In genomic region chr1:83508485-83509151, GRCh38 we compare ENCODE assay signal across 8 cellular contexts.
DNase-seq lines count a peak whose midpoint lies in the region; ATAC-seq and TF ChIP-seq lines count a peak whose summit lies in the region.

No MANE protein-coding gene starts in this region.

- no peaks in the 10 kb centered on the region for H3K9me3 ChIP-seq in mucosa of descending colon

- H3K4me1 Mint-ChIP-seq in activated naive CD8-positive, alpha-beta T cell (ENCODE audit: low read depth): peaks cover 38% of the 10 kb centered on the region
- H3K4me1 Mint-ChIP-seq in immature natural killer cell: no peaks in the 10 kb centered on the region

- DNase-seq in GM04503 (ENCODE audit: low read depth) (peak; percentile 69), mucosa of descending colon (peak in 1 of 3 donors; percentile 24), DMS153 (lab: John Stamatoyannopoulos, UW) (no peak), kidney tubule cell (ENCODE audit: low spot score) (no peak), immature natural killer cell (no peak)

- ATAC-seq in GM21423 (IDR thresholded peaks at IDR 0.05; ENCODE audit: unreplicated experiment) (peak; percentile 98), HG03575 (IDR thresholded peaks at IDR 0.05; ENCODE audit: extremely low read depth, insufficient number of reproducible peaks, low FRiP score, unreplicated experiment) (peak; percentile 93), mucosa of descending colon (peak; percentile 32)

- TF ChIP-seq CTCF in mucosa of descending colon (IDR thresholded peaks at IDR 0.05): no peak

- H3K36me3 Mint-ChIP-seq in activated naive CD8-positive, alpha-beta T cell: peaks cover 7% of the 10 kb centered on the region
- no peaks in the 10 kb centered on the region for H3K36me3 Mint-ChIP-seq in immature natural killer cell

- H3K36me3 ChIP-seq in mucosa of descending colon (ENCODE audit: low read depth): no peaks in the 10 kb centered on the region

- peak overlapping the region; percentile 98 for H3K27ac Mint-ChIP-seq in activated naive CD8-positive, alpha-beta T cell
- no peak overlapping the region for H3K27ac Mint-ChIP-seq in immature natural killer cell

- H3K4me3 Mint-ChIP-seq in activated naive CD8-positive, alpha-beta T cell: peak overlapping the region; percentile 73
- H3K4me3 Mint-ChIP-seq in immature natural killer cell: peak overlapping the region in 1 of 5 donors; percentile 5

- peaks cover 5% of the 10 kb centered on the region for H3K9me3 Mint-ChIP-seq in activated naive CD8-positive, alpha-beta T cell (ENCODE audit: low read depth)
- H3K9me3 Mint-ChIP-seq in immature natural killer cell: peaks cover 2 to 42% (median 9%) of the 10 kb centered on the region in 6 donors

- no peak overlapping the region for H3K4me3 ChIP-seq in mucosa of descending colon

- intact Hi-C loops in mucosa of descending colon (cut with DNase I, micrococcal nuclease): no loop called here

- no peaks in the 10 kb centered on the region for H3K4me1 ChIP-seq in mucosa of descending colon (ENCODE audit: low read depth)

- H3K27me3 Mint-ChIP-seq in activated naive CD8-positive, alpha-beta T cell: no peaks in the 10 kb centered on the region
- H3K27me3 Mint-ChIP-seq in immature natural killer cell (ENCODE audit: low read depth in 3 of 3): peaks cover 0 to 6% (median 0%) of the 10 kb centered on the region in 3 donors

Comparison
In these comparisons a context has a peak if more than half of its experiments do, and no peak if none do; other contexts are left out.
1. ATAC-seq: peak in every context shown above with its lines; median percentile 98 in GM21423; 93 in HG03575; 32 in mucosa of descending colon.